Comparison of ENCODE assay signal across 10 cellular contexts in the genomic region with DNA sequence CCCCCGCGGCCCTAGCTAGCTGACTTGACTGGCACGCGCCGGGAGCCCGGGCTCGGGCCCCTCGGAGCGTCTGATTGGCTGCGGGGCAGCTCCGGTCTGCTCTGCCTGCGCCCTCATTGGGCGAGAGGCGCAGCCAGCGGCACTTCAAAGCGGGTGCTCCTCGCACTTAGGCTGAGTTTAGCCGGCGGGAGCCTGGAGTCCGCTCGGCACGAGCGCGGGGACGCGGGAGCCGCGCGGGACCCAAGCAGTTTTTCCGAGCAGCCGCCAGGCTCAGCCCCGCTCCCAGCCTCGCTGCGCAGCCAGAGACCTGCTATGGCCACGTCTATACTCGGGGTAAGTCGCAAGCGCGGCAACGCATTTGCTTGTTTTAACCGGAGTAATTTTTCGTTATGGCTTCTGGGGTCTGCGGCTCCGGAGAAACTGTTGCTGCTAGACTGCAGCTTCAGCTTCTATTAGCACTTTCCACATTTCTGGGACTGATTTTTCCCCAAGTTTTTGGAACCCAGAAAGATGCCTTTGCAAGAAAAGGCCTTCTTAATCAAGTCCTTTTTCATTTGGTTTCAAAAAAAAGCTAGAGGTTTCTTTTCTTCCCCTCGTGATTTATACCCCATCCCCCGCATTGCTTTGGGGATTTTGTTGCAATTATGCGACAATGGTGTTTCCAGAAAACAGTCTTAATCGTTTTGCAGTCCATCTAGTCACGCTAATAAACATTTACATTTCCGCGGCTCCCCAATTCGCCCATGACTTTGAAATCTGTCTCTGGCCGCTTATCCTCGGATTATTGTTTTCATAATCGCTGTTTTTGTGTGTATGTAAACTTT. TPM values are rescaled to one million over a fixed set of nuclear protein-coding genes. Genes with fewer than 3 reads are reported as not detected.
DNase-seq lines count a peak whose midpoint lies in the region; ATAC-seq and TF ChIP-seq lines count a peak whose summit lies in the region.
"Had no signal": no experiment of that assay in that cellular context is flagged by ENCODE, and none has a peak within 500 bp of the region (broad histone marks: within the 10 kb centered on the region; RNA-seq: fewer than 3 reads in every experiment).

A gene (plus strand): TSS at position 174 of the 824 bp plus-strand sequence. CDS start 139 bp downstream, at position 313.

- peaks cover 58% of the 10 kb centered on the region for H3K27me3 ChIP-seq in CD4-positive, CD25-positive, alpha-beta regulatory T cell (ENCODE audit: control insufficient read depth, insufficient read depth, low read length)
- peaks cover 0 to 97% (median 39%) of the 10 kb centered on the region in 3 donors for H3K27me3 ChIP-seq in psoas muscle (ENCODE audit: insufficient read depth in 3 of 3, low read length in 2 of 3)

- H3K27ac ChIP-seq in CD4-positive, CD25-positive, alpha-beta regulatory T cell (ENCODE audit: insufficient read depth, low read length, poor library complexity, severe bottlenecking), result no peak within 1 kb of the TSS
- H3K27ac ChIP-seq in psoas muscle, result no peak within 1 kb of the TSS
- H3K27ac ChIP-seq: epithelial cell of prostate had no signal

- peaks cover 25 to 40% (median 32%) of the 10 kb centered on the region in 4 donors for H3K4me1 Mint-ChIP-seq in CD4-positive, CD25-positive, alpha-beta regulatory T cell

- no peaks in the 10 kb centered on the region for H3K36me3 ChIP-seq in CD4-positive, CD25-positive, alpha-beta regulatory T cell (ENCODE audit: control insufficient read depth, insufficient read depth, low read length)
- H3K36me3 ChIP-seq in psoas muscle (ENCODE audit: insufficient read depth in 1 of 2, low read depth in 1 of 2), result no peaks in the 10 kb centered on the region

- H3K27ac Mint-ChIP-seq in CD4-positive, CD25-positive, alpha-beta regulatory T cell, result peak within 1 kb of the TSS; percentile 25 to 86 (median 62)

- peak within 1 kb of the TSS; percentile 71 to 91 (median 84) for H3K4me3 Mint-ChIP-seq in CD4-positive, CD25-positive, alpha-beta regulatory T cell

- no peak for ATAC-seq in CD4-positive, CD25-positive, alpha-beta regulatory T cell (ENCODE audit: low read depth in 2 of 2)
- ATAC-seq in SK-N-SH treated with all-trans-retinoic acid at 6 μM for 48 hours (peak; percentile 67), psoas muscle (peak; percentile 42 to 76 (median 54)), HG03139 (IDR thresholded peaks at IDR 0.05; ENCODE audit: unreplicated experiment) (no peak)

- intact Hi-C loops in psoas muscle (cut with DNase I), result loop anchor here in 1 of 2 donors (5.0 to 10.0 kb wide), 2 partner anchors 88 to 760 kb away; a partner anchor contains a TSS

- TF ChIP-seq POLR2A in erythroblast (IDR thresholded peaks at IDR 0.05; ENCODE audit: low read length), result no peak

- 2 to 5% (median 4%) methylated on average over 46 to 55 of the region's 55 CpGs for WGBS in psoas muscle, 3 donors

- H3K36me3 Mint-ChIP-seq in CD4-positive, CD25-positive, alpha-beta regulatory T cell, result no peaks in the 10 kb centered on the region

- peaks cover 0 to 15% (median 0%) of the 10 kb centered on the region in 7 donors for H3K9me3 Mint-ChIP-seq in CD4-positive, CD25-positive, alpha-beta regulatory T cell

- H3K4me3 ChIP-seq in CD4-positive, CD25-positive, alpha-beta regulatory T cell (ENCODE audit: low read depth, low read length), result peak within 1 kb of the TSS; percentile 44
- H3K4me3 ChIP-seq in psoas muscle, result peak within 1 kb of the TSS; percentile 70

- peaks cover 82% of the 10 kb centered on the region for H3K27me3 Mint-ChIP-seq in CD4-positive, CD25-positive, alpha-beta regulatory T cell

- DNase-seq in CD4-positive, CD25-positive, alpha-beta regulatory T cell, result peak in 1 of 3 donors; percentile 58
- DNase-seq in HEK293T (ENCODE audit: extremely low spot score) (peak; percentile 86), erythroblast (lab: John Stamatoyannopoulos, UW) (peak; percentile 53 to 62), psoas muscle (peak in 1 of 2 donors; percentile 39), SHP77 (lab: John Stamatoyannopoulos, UW) (no peak), activated gamma-delta T cell treated with Interleukin-2 at 50 U/mL for 16 hours (no peak)

- POLR2A ChIA-PET in HEK293T (lab: Yijun Ruan, JAX), result interaction anchor here (0.7 to 1.1 kb wide), 3 partner anchors 10 to 217 kb away, joined by 3 to 4 read pairs (median 3); no protein-coding TSS in a partner anchor

- H3K9me3 ChIP-seq in CD4-positive, CD25-positive, alpha-beta regulatory T cell (ENCODE audit: control insufficient read depth in 2 of 2, low read length in 2 of 2), result peaks cover 1 to 4% of the 10 kb centered on the region in 2 experiments
- H3K9me3 ChIP-seq in psoas muscle, result no peaks in the 10 kb centered on the region

- H3K4me1 ChIP-seq in CD4-positive, CD25-positive, alpha-beta regulatory T cell (ENCODE audit: control insufficient read depth, insufficient read depth, low read length, poor library complexity, severe bottlenecking), result peaks cover 64% of the 10 kb centered on the region
- peaks cover 24% of the 10 kb centered on the region for H3K4me1 ChIP-seq in psoas muscle

- CTCF ChIA-PET in HEK293T (lab: Yijun Ruan, JAX), result no interaction called here

- TF ChIP-seq CTCF in psoas muscle (IDR thresholded peaks at IDR 0.05), result no peak

TF ChIP-seq in HEK293T, 16 proteins besides CTCF, POLR2A, EP300 and RAD21:
- TF ChIP-seq HDGF (IDR thresholded peaks at IDR 0.05; ENCODE audit: borderline replicate concordance) (no peak), ELF4 (IDR thresholded peaks at IDR 0.05) (no peak), BHLHE40 (IDR thresholded peaks at IDR 0.05; ENCODE audit: borderline replicate concordance) (no peak), FOXM1 (IDR thresholded peaks at IDR 0.05; ENCODE audit: borderline replicate concordance) (no peak), LEF1 (IDR thresholded peaks at IDR 0.05; ENCODE audit: borderline replicate concordance) (no peak), TARDBP (IDR thresholded peaks at IDR 0.05) (no peak), NFRKB (IDR thresholded peaks at IDR 0.05) (no peak), CTBP1 (IDR thresholded peaks at IDR 0.05; ENCODE audit: borderline replicate concordance) (no peak), L3MBTL2 (conservative IDR thresholded peaks at IDR 0.05) (peak; percentile 99), ARNT (IDR thresholded peaks at IDR 0.05) (no peak)
- TF ChIP-seq, protein P1, sequence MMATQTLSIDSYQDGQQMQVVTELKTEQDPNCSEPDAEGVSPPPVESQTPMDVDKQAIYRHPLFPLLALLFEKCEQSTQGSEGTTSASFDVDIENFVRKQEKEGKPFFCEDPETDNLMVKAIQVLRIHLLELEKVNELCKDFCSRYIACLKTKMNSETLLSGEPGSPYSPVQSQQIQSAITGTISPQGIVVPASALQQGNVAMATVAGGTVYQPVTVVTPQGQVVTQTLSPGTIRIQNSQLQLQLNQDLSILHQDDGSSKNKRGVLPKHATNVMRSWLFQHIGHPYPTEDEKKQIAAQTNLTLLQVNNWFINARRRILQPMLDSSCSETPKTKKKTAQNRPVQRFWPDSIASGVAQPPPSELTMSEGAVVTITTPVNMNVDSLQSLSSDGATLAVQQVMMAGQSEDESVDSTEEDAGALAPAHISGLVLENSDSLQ (IDR thresholded peaks at IDR 0.05), result peak; percentile 72
TF ChIP-seq in HEK293T: peak in this region for 2.

TF ChIP-seq in SK-N-SH treated with all-trans-retinoic acid at 6 μM for 48 hours, 23 proteins besides CTCF, POLR2A, EP300 and RAD21 (continues in another document):
- TF ChIP-seq TOX (CRISPR knock-in tag; IDR thresholded peaks at IDR 0.05; ENCODE audit: borderline replicate concordance) (no peak), CSDC2 (CRISPR knock-in tag; IDR thresholded peaks at IDR 0.05) (no peak), PPARA (CRISPR knock-in tag; IDR thresholded peaks at IDR 0.05; ENCODE audit: borderline replicate concordance) (no peak), BACH2 (CRISPR knock-in tag; IDR thresholded peaks at IDR 0.05; ENCODE audit: borderline replicate concordance) (no peak), ZNF8 (CRISPR knock-in tag; IDR thresholded peaks at IDR 0.05) (no peak), GLIS3 (CRISPR knock-in tag; IDR thresholded peaks at IDR 0.05) (no peak), ZNF565 (CRISPR knock-in tag; conservative IDR thresholded peaks at IDR 0.05; ENCODE audit: low read depth) (no peak), RARB (CRISPR knock-in tag; IDR thresholded peaks at IDR 0.05) (no peak), ZNF70 (CRISPR knock-in tag; IDR thresholded peaks at IDR 0.05) (no peak), ARNTL (CRISPR knock-in tag; IDR thresholded peaks at IDR 0.05; ENCODE audit: borderline replicate concordance, low read depth) (no peak), ESRRG (CRISPR knock-in tag; IDR thresholded peaks at IDR 0.05) (no peak), ZC3H10 (CRISPR knock-in tag; IDR thresholded peaks at IDR 0.05) (no peak), SNAI2 (CRISPR knock-in tag; IDR thresholded peaks at IDR 0.05) (no peak), ZFP30 (CRISPR knock-in tag; IDR thresholded peaks at IDR 0.05) (no peak), TCF4 (CRISPR knock-in tag; IDR thresholded peaks at IDR 0.05; ENCODE audit: borderline replicate concordance) (no peak)
- TF ChIP-seq, protein P2, sequence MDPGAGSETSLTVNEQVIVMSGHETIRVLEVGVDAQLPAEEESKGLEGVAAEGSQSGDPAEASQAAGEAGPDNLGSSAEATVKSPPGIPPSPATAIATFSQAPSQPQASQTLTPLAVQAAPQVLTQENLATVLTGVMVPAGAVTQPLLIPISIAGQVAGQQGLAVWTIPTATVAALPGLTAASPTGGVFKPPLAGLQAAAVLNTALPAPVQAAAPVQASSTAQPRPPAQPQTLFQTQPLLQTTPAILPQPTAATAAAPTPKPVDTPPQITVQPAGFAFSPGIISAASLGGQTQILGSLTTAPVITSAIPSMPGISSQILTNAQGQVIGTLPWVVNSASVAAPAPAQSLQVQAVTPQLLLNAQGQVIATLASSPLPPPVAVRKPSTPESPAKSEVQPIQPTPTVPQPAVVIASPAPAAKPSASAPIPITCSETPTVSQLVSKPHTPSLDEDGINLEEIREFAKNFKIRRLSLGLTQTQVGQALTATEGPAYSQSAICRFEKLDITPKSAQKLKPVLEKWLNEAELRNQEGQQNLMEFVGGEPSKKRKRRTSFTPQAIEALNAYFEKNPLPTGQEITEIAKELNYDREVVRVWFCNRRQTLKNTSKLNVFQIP (CRISPR knock-in tag; IDR thresholded peaks at IDR 0.05; ENCODE audit: borderline replicate concordance, low read depth), result no peak

RNA-seq across cellular contexts. Expression of the gene that starts here (rescaled TPM):
- not detected for total RNA-seq in CD4-positive, CD25-positive, alpha-beta regulatory T cell
- not detected for polyA plus RNA-seq in CD4-positive, CD25-positive, alpha-beta regulatory T cell
- under 1 TPM in 2 of 4 donors, not detected in 2; 0.58 to 0.95 TPM for total RNA-seq in psoas muscle
- under 1 TPM in 2 of 3 donors, not detected in 1; 0.03 to 0.14 TPM for polyA plus RNA-seq in psoas muscle
- total RNA-seq: urinary bladder had no signal
- polyA plus RNA-seq: urinary bladder had no signal

Comparison
In these comparisons a context has a peak if more than half of its experiments do, and no peak if none do; other contexts are left out.
1. Peak in ATAC-seq and H3K4me3 ChIP-seq in psoas muscle; RNA of the gene not detected or under 1 TPM.
2. DNase-seq: peak in HEK293T (single experiment) and erythroblast (2 of 2); none in SHP77 (0 of 2) and activated gamma-delta T cell treated with Interleukin-2 at 50 U/mL for 16 hours (single experiment).